Comparison of ENCODE assay signal across 8 cellular contexts in the genomic region with DNA sequence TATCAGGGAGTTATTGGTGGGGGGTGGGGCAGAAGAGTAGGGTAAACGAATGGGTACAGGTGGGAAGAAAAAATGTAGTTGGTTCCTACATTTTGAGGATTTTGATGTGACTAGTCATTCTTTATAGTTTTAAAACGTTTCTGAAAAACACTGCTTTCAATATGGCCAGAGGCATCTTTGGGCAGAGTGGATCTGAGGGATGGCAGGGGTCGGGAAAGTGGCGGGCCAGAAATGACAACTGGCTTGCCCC. TPM values are rescaled to one million over a fixed set of nuclear protein-coding genes. Genes with fewer than 3 reads are reported as not detected.
DNase-seq lines count a peak whose midpoint lies in the region; ATAC-seq, FAIRE-seq and TF ChIP-seq lines count a peak whose summit lies in the region.

No MANE protein-coding gene starts in this region.

- H3K9me3 ChIP-seq in RWPE2 (ENCODE audit: severe bottlenecking): no peaks in the 10 kb centered on the region
- no peaks in the 10 kb centered on the region for H3K9me3 ChIP-seq in esophagus muscularis mucosa
- H3K9me3 ChIP-seq in psoas muscle: no peaks in the 10 kb centered on the region

- TF ChIP-seq CTCF in RWPE2 (IDR thresholded peaks at IDR 0.05; ENCODE audit: poor library complexity, severe bottlenecking) (no peak), esophagus muscularis mucosa (IDR thresholded peaks at IDR 0.05) (no peak), psoas muscle (IDR thresholded peaks at IDR 0.05) (no peak), GM13976 (IDR thresholded peaks at IDR 0.05; ENCODE audit: borderline replicate concordance, control extremely low read depth, extremely low read depth, insufficient read depth, missing control alignments) (no peak)

- intact Hi-C loops in esophagus muscularis mucosa (cut with DNase I): no loop called here
- intact Hi-C loops in psoas muscle (cut with DNase I): no loop called here

- FAIRE-seq in GM12892 (lab: Jason Lieb, UNC): no peak

- ATAC-seq in RWPE2 (ENCODE audit: low read depth) (no peak), psoas muscle (no peak)

- peak overlapping the region; percentile 84 for H3K4me3 ChIP-seq in GM08714 (ENCODE audit: low read length)
- peak overlapping the region; percentile 42 for H3K4me3 ChIP-seq in RWPE2 (ENCODE audit: severe bottlenecking)
- peak overlapping the region; percentile 60 to 76 (median 70) for H3K4me3 ChIP-seq in esophagus muscularis mucosa
- peak overlapping the region; percentile 77 for H3K4me3 ChIP-seq in psoas muscle

- no peak for TF ChIP-seq POLR2A in esophagus muscularis mucosa (IDR thresholded peaks at IDR 0.05; ENCODE audit: low read depth)
- TF ChIP-seq POLR2A in GM12892 (IDR thresholded peaks at IDR 0.05; ENCODE audit: low read depth, low read length): no peak

- H3K27me3 ChIP-seq in RWPE2 (ENCODE audit: insufficient read depth, poor library complexity, severe bottlenecking) (no peaks in the 10 kb centered on the region), esophagus muscularis mucosa (no peaks in the 10 kb centered on the region), psoas muscle (ENCODE audit: insufficient read depth in 3 of 3, low read length in 2 of 3) (no peaks in the 10 kb centered on the region)

- H3K36me3 ChIP-seq in RWPE2 (ENCODE audit: low read depth) (no peaks in the 10 kb centered on the region), esophagus muscularis mucosa (no peaks in the 10 kb centered on the region), psoas muscle (ENCODE audit: insufficient read depth in 1 of 2, low read depth in 1 of 2) (no peaks in the 10 kb centered on the region)

- TF ChIP-seq EP300 in esophagus muscularis mucosa (IDR thresholded peaks at IDR 0.05): no peak

- DNase-seq in RWPE2 (ENCODE audit: low spot score) (no peak), esophagus muscularis mucosa (ENCODE audit: extremely low spot score) (no peak), psoas muscle (no peak), GM13976 (ENCODE audit: low spot score) (no peak), CD1c-positive myeloid dendritic cell (ENCODE audit: extremely low spot score) (no peak), GM12892 (ENCODE audit: insufficient read length) (no peak), HCEC 1CT (no peak)

- in situ Hi-C loops in GM13976 (cut with MboI; ENCODE audit: low sequenced_read_pairs, unreplicated experiment): no loop called here

- WGBS in esophagus muscularis mucosa: 11% methylated on average over 4 of the region's 4 CpGs
- 3 to 11% (median 10%) methylated on average over 4 of the region's 4 CpGs for WGBS in psoas muscle, 3 donors

- H3K4me1 ChIP-seq in RWPE2 (ENCODE audit: insufficient read depth, poor library complexity, severe bottlenecking) (peaks cover 4% of the 10 kb centered on the region), esophagus muscularis mucosa (peaks cover 16 to 25% (median 20%) of the 10 kb centered on the region in 4 donors), psoas muscle (peaks cover 15% of the 10 kb centered on the region)

- H3K27ac ChIP-seq in RWPE2 (ENCODE audit: poor library complexity, severe bottlenecking) (no peak overlapping the region), esophagus muscularis mucosa (replicated peaks in 1 of 4) (peak overlapping the region; percentile 85 to 91 (median 88)), psoas muscle (peak overlapping the region; percentile 90)

RNA-seq across cellular contexts. Expression of a gene that starts 0.5 kb away (rescaled TPM):
- 10 to 100 TPM; 10.3 to 17.9 (median 14.8) TPM for total RNA-seq in esophagus muscularis mucosa
- 10 to 100 TPM in 2 of 4 donors, 1 to 10 TPM in 2; 7.4 to 13.5 (median 9.5) TPM for total RNA-seq in psoas muscle
- 10 to 100 TPM in 1 of 3 donors, 1 to 10 TPM in 2; 6.3 to 28.8 (median 8.7) TPM for polyA plus RNA-seq in psoas muscle
- 9.5 TPM for polyA plus RNA-seq in GM12892 (2012; ENCODE audit: missing spikeins)
